Comparison of ENCODE assay signal across 8 cellular contexts in the genomic region with DNA sequence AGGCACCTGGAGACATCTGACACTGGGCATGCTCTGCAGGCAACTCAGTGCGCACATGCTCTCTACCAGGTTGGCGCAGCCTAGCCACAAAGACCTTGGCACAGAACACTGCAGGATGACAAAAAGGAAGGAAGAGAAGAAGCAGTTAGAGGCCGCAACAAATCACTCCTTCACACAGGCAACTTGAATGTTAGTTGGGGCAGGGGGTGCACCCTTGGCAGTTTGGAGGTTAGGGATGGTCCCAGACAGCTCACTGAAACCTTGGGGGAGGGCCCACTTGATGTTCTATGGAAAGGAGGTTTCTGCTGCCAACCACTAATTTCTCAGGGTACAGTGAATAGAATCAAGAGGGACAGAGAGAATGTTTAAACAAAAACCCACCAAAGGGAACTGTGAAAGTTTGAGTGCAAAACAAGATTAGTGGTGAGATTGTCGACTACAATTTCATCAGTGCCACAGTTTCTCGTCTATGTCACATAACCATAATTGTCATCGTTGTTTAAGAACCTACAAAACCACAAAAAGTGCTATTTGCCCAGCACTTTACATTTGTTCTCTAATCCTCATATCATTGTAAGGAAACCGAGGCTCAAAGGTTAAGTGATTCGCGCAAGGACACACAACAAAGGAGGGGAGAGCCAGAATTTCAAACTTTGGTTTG. TPM values are rescaled to one million over a fixed set of nuclear protein-coding genes. Genes with fewer than 3 reads are reported as not detected.
A peak's percentile ranks its signal among the peaks of the same experiment; 100 is the strongest.
DNase-seq lines count a peak whose midpoint lies in the region; ATAC-seq, FAIRE-seq and TF ChIP-seq lines count a peak whose summit lies in the region.

No MANE protein-coding gene starts in this region.

- ATAC-seq in HG03442 (IDR thresholded peaks at IDR 0.05; ENCODE audit: unreplicated experiment): peak; percentile 31

- peak overlapping the region; percentile 77 for H3K4me3 Mint-ChIP-seq in activated naive CD4-positive, alpha-beta T cell treated with anti-CD3 and anti-CD28 coated beads, Interleukin-2, amount 50 U/mL, for 24 hours

- no peak overlapping the region for H3K27ac ChIP-seq in skeletal muscle tissue (ENCODE audit: low read depth, low read length)

- H3K9ac ChIP-seq in skeletal muscle tissue (ENCODE audit: low read depth in 1 of 3, low read length in 3 of 3): peak overlapping the region in 2 of 3 donors; percentile 24 to 26

- no peak for TF ChIP-seq POLR2A in GM12891 (IDR thresholded peaks at IDR 0.05; ENCODE audit: low read depth, low read length)

- peaks cover 90% of the 10 kb centered on the region for H3K4me1 Mint-ChIP-seq in activated naive CD4-positive, alpha-beta T cell treated with anti-CD3 and anti-CD28 coated beads, Interleukin-2, amount 50 U/mL, for 24 hours

- peak; percentile 31 for FAIRE-seq in GM12891 (lab: Jason Lieb, UNC)
- no peak for FAIRE-seq in D721Med (lab: Jason Lieb, UNC)

- H3K27ac Mint-ChIP-seq in activated naive CD4-positive, alpha-beta T cell treated with anti-CD3 and anti-CD28 coated beads, Interleukin-2, amount 50 U/mL, for 24 hours: peak overlapping the region; percentile 96

- H3K9me3 ChIP-seq in skeletal muscle tissue (ENCODE audit: control insufficient read depth in 3 of 3, low read length in 3 of 3): no peaks in the 10 kb centered on the region

- H3K4me1 ChIP-seq in skeletal muscle tissue (ENCODE audit: control insufficient read depth in 3 of 3, insufficient read depth in 3 of 3, low read length in 3 of 3): peaks cover 25 to 35% (median 35%) of the 10 kb centered on the region in 3 donors

- H3K27me3 Mint-ChIP-seq in activated naive CD4-positive, alpha-beta T cell treated with anti-CD3 and anti-CD28 coated beads, Interleukin-2, amount 50 U/mL, for 24 hours: no peaks in the 10 kb centered on the region

- H3K36me3 ChIP-seq in skeletal muscle tissue (ENCODE audit: control insufficient read depth in 3 of 3, insufficient read depth in 3 of 3, low read length in 3 of 3): no peaks in the 10 kb centered on the region

- H3K9me3 Mint-ChIP-seq in activated naive CD4-positive, alpha-beta T cell treated with anti-CD3 and anti-CD28 coated beads, Interleukin-2, amount 50 U/mL, for 24 hours: no peaks in the 10 kb centered on the region

- TF ChIP-seq CTCF in D721Med (IDR thresholded peaks at IDR 0.05; ENCODE audit: insufficient read depth, missing control alignments): no peak

- DNase-seq in GM12891 (ENCODE audit: insufficient read length, low spot score) (no peak), dedifferentiated amniotic fluid mesenchymal stem cell (ENCODE audit: extremely low spot score) (no peak), SHP77 (lab: John Stamatoyannopoulos, UW) (no peak), D721Med (ENCODE audit: insufficient read length, low spot score) (no peak), superior temporal gyrus (ENCODE audit: extremely low spot score) (no peak)

- peak overlapping the region in 1 of 3 donors; percentile 10 for H3K4me3 ChIP-seq in skeletal muscle tissue (ENCODE audit: low read length in 3 of 3)

- H3K36me3 Mint-ChIP-seq in activated naive CD4-positive, alpha-beta T cell treated with anti-CD3 and anti-CD28 coated beads, Interleukin-2, amount 50 U/mL, for 24 hours: peaks cover 4% of the 10 kb centered on the region

- no peaks in the 10 kb centered on the region for H3K27me3 ChIP-seq in skeletal muscle tissue (ENCODE audit: control insufficient read depth in 3 of 3, insufficient read depth in 3 of 3, low read length in 3 of 3)

TF ChIP-seq in GM12891, 5 proteins besides CTCF, POLR2A, EP300 and RAD21:
- TF ChIP-seq SPI1 (IDR thresholded peaks at IDR 0.05; ENCODE audit: low read depth, low read length): peak; percentile 70
- TF ChIP-seq POLR2AphosphoS5 (IDR thresholded peaks at IDR 0.05; ENCODE audit: low read depth, low read length): no peak
- no peak for TF ChIP-seq PAX5 (IDR thresholded peaks at IDR 0.05; ENCODE audit: insufficient read depth, low read length, severe bottlenecking)

RNA-seq across cellular contexts. Expression of a gene that starts 48.7 kb away (rescaled TPM):
- 17.4 TPM for polyA plus RNA-seq in GM12891 (2012; ENCODE audit: low read depth, missing spikeins)
- total RNA-seq in skeletal muscle tissue: 60.5 TPM
